Comparison of ENCODE assay signal across 17 cellular contexts in genomic region chr18:14075196-14075595, GRCh38. TPM values are rescaled to one million over a fixed set of nuclear protein-coding genes. Genes with fewer than 3 reads are reported as not detected.
DNase-seq lines count a peak whose midpoint lies in the region; TF ChIP-seq lines count a peak whose summit lies in the region.
"Had no signal": no experiment of that assay in that cellular context is flagged by ENCODE, and none has a peak within 500 bp of the region (broad histone marks: within the 10 kb centered on the region; RNA-seq: fewer than 3 reads in every experiment).

No MANE protein-coding gene starts in this region.

- H2BK12ac ChIP-seq in H9 (ENCODE audit: insufficient read length, low read depth, low read length): no peak overlapping the region

- no peak overlapping the region for H3K18ac ChIP-seq in H9 (ENCODE audit: insufficient read length, low read depth, low read length)

- in situ Hi-C loops in SK-MEL-5 (cut with HindIII; ENCODE audit: low pct_unique_long_range_greater_than_20kb, low sequenced_read_pairs): no loop called here

- H3K4me3 Mint-ChIP-seq in H9 (no peak overlapping the region), neural progenitor cell (no peak overlapping the region), chondrocyte (ENCODE audit: unreplicated experiment) (no peak overlapping the region)

- H3K27ac ChIP-seq in H9 (ENCODE audit: insufficient read length, low read depth, low read length) (no peak overlapping the region), neural progenitor cell (no peak overlapping the region)
- H3K27ac ChIP-seq: BLaER1 treated with 17β-estradiol and CSF1 and Interleukin-3, amounts not matched to agents 10 nM and 100 nM; RWPE1 had no signal

- peaks cover 9 to 10% of the 10 kb centered on the region in 2 experiments; a peak in 4 of 5 replicates for H3K9me3 Mint-ChIP-seq in H9
- peaks cover 3% of the 10 kb centered on the region for H3K9me3 Mint-ChIP-seq in neural progenitor cell
- H3K9me3 Mint-ChIP-seq in chondrocyte (ENCODE audit: low read depth): peaks cover 6% of the 10 kb centered on the region

- no peaks in the 10 kb centered on the region for H3K79me2 ChIP-seq in H9 (ENCODE audit: insufficient read depth, low read length)
- H3K79me2 ChIP-seq in neural progenitor cell (ENCODE audit: low read depth): no peaks in the 10 kb centered on the region

- H3K9ac ChIP-seq in H9 (ENCODE audit: extremely low read depth, insufficient read length, low read length): no peak overlapping the region
- no peak overlapping the region for H3K9ac ChIP-seq in neural progenitor cell
- H3K9ac ChIP-seq: BLaER1 treated with 17β-estradiol and CSF1 and Interleukin-3, amounts not matched to agents 10 nM and 100 nM had no signal

- H2AFZ ChIP-seq in H9 (ENCODE audit: low read length) (no peak overlapping the region), neural progenitor cell (replicated peaks) (no peak overlapping the region)

- H3K36me3 Mint-ChIP-seq in H9 (ENCODE audit: insufficient read depth in 1 of 3, low read depth in 3 of 3): peaks cover under 1 to 25% (median 24%) of the 10 kb centered on the region in 3 experiments
- H3K36me3 Mint-ChIP-seq in neural progenitor cell: peaks cover 12% of the 10 kb centered on the region
- H3K36me3 Mint-ChIP-seq in chondrocyte (ENCODE audit: low read depth): no peaks in the 10 kb centered on the region

- no peak overlapping the region for H4K91ac ChIP-seq in H9 (ENCODE audit: insufficient read length, low read depth, low read length)

- no peaks in the 10 kb centered on the region for H3K4me1 Mint-ChIP-seq in H9
- no peaks in the 10 kb centered on the region for H3K4me1 Mint-ChIP-seq in neural progenitor cell
- H3K4me1 Mint-ChIP-seq in chondrocyte (ENCODE audit: low read depth): no peaks in the 10 kb centered on the region

- no peak overlapping the region for H2BK15ac ChIP-seq in H9 (ENCODE audit: low read depth, low read length)

- H3K56ac ChIP-seq in H9 (ENCODE audit: insufficient read length, low read depth, low read length): no peak overlapping the region

- H3K9me3 ChIP-seq in H9 (ENCODE audit: control insufficient read depth, low read depth, low read length) (no peaks in the 10 kb centered on the region), neural progenitor cell (ENCODE audit: low read depth) (no peaks in the 10 kb centered on the region)
- H3K9me3 ChIP-seq: HAP-1, MG63 had no signal

- H4K5ac ChIP-seq in H9 (ENCODE audit: insufficient read length, low read depth, low read length): no peak overlapping the region

- H3K4me3 ChIP-seq in neural progenitor cell: no peak overlapping the region
- H3K4me3 ChIP-seq: BLaER1 treated with 17β-estradiol and CSF1 and Interleukin-3, amounts not matched to agents 10 nM and 100 nM; HAP-1; MG63 had no signal

- no peak overlapping the region for H3K23ac ChIP-seq in H9 (ENCODE audit: insufficient read length, low read depth, low read length)

- no peak overlapping the region for H3K4ac ChIP-seq in H9 (ENCODE audit: low read depth, low read length)

- no CpG with 5 or more reads among the region's 3 CpGs for WGBS in H9 (ENCODE audit: extremely low coverage, insufficient read length, low lambda C conversion rate)

- H3K27ac Mint-ChIP-seq in H9: no peak overlapping the region
- no peak overlapping the region for H3K27ac Mint-ChIP-seq in neural progenitor cell
- no peak overlapping the region for H3K27ac Mint-ChIP-seq in chondrocyte (ENCODE audit: unreplicated experiment)

- H3K79me1 ChIP-seq in H9 (ENCODE audit: insufficient read depth, low read depth, low read length, poor library complexity, severe bottlenecking): no peaks in the 10 kb centered on the region

- no peak overlapping the region for H3T11ph ChIP-seq in H9 (ENCODE audit: low read length)

- no peaks in the 10 kb centered on the region for H3K4me1 ChIP-seq in H9 (ENCODE audit: insufficient read depth, low read length)
- H3K4me1 ChIP-seq in neural progenitor cell: no peaks in the 10 kb centered on the region
- H3K4me1 ChIP-seq: BLaER1 treated with 17β-estradiol and CSF1 and Interleukin-3, amounts not matched to agents 10 nM and 100 nM; HAP-1 had no signal

- no peak overlapping the region for H2AK5ac ChIP-seq in H9 (ENCODE audit: insufficient read length, low read length)

- no peaks in the 10 kb centered on the region for H3K36me3 ChIP-seq in neural progenitor cell
- H3K36me3 ChIP-seq: HAP-1 had no signal

- H3K4me2 ChIP-seq in H9 (ENCODE audit: insufficient read depth, insufficient read length, low read length): no peak overlapping the region
- no peak overlapping the region for H3K4me2 ChIP-seq in neural progenitor cell
- H3K4me2 ChIP-seq: BLaER1 treated with 17β-estradiol and CSF1 and Interleukin-3, amounts not matched to agents 10 nM and 100 nM had no signal

- H4K20me1 ChIP-seq in H9 (ENCODE audit: control insufficient read depth, insufficient read depth, insufficient read length) (no peaks in the 10 kb centered on the region), neural progenitor cell (ENCODE audit: low read depth) (no peaks in the 10 kb centered on the region)
- H4K20me1 ChIP-seq: BLaER1 treated with 17β-estradiol and CSF1 and Interleukin-3, amounts not matched to agents 10 nM and 100 nM had no signal

- H3K14ac ChIP-seq in H9 (ENCODE audit: insufficient read depth, low read length): no peak overlapping the region

- TF ChIP-seq CTCF in H9 (conservative IDR thresholded peaks at IDR 0.05) (peak; percentile 43), neural progenitor cell (IDR thresholded peaks at IDR 0.05) (peak; percentile 6), chondrocyte (IDR thresholded peaks at IDR 0.05) (no peak)

- H2BK120ac ChIP-seq in H9 (ENCODE audit: low read depth, low read length, poor library complexity, severe bottlenecking): no peak overlapping the region

- no peaks in the 10 kb centered on the region for H3F3A ChIP-seq in neural progenitor cell (ENCODE audit: low read depth)

- H2BK5ac ChIP-seq in H9 (ENCODE audit: insufficient read length, low read length): no peak overlapping the region

- no peak overlapping the region for H2BK20ac ChIP-seq in H9 (ENCODE audit: low read depth, low read length, poor library complexity, severe bottlenecking)

- H3K23me2 ChIP-seq in H9 (ENCODE audit: insufficient read length, low read depth, low read length, poor library complexity, severe bottlenecking): no peaks in the 10 kb centered on the region

- no peaks in the 10 kb centered on the region for H3K27me3 Mint-ChIP-seq in H9 (ENCODE audit: low read depth)
- H3K27me3 Mint-ChIP-seq in neural progenitor cell (ENCODE audit: insufficient read depth, low read depth): no peaks in the 10 kb centered on the region
- H3K27me3 Mint-ChIP-seq in chondrocyte (ENCODE audit: low read depth): no peaks in the 10 kb centered on the region

- DNase-seq in NCI-H82 (lab: John Stamatoyannopoulos, UW) (peak; percentile 8), NCI-H82 treated with DMSO at 0.1 percent for 48 hours (lab: John Stamatoyannopoulos, UW; ENCODE audit: unreplicated experiment) (no peak), H9 (no peak), SK-MEL-5 (ENCODE audit: low read depth, low spot score) (peak; percentile 45), neural progenitor cell (ENCODE audit: low spot score) (no peak), kidney tubule cell (ENCODE audit: low spot score) (no peak), chondrocyte (ENCODE audit: low spot score) (no peak), NCI-H2029 (lab: John Stamatoyannopoulos, UW) (no peak)
- DNase-seq: KG1, MG63, NCI-H1105 treated with DMSO at 0.1 percent for 48 hours, NCI-H1694 treated with DMSO at 0.1 percent for 48 hours, NCI-H226, NCI-H524 treated with DMSO at 0.1 percent for 48 hours had no signal

- H3K27me3 ChIP-seq in H9 (ENCODE audit: insufficient read depth, low read length) (no peaks in the 10 kb centered on the region), neural progenitor cell (no peaks in the 10 kb centered on the region)
- H3K27me3 ChIP-seq: BLaER1 treated with 17β-estradiol and CSF1 and Interleukin-3, amounts not matched to agents 10 nM and 100 nM; MG63 had no signal

- no peak overlapping the region for H4K8ac ChIP-seq in H9 (replicated peaks; ENCODE audit: insufficient read length, low read depth, low read length)

RNA-seq across cellular contexts. Expression of gene ZNF519, which starts 57.0 kb away (rescaled TPM):
- total RNA-seq in H9 (2021) (21.9 and 24.3 TPM in 2 replicates), neural progenitor cell (ENCODE audit: low replicate concordance) (46.6 and 64.6 TPM in 2 replicates), chondrocyte (2.3 to 6.5 TPM (median 2.9 TPM) in 3 replicates)
- total RNA-seq in SK-MEL-5 (2014; rRNA removed; shearing (Covaris generic)): 2.8 and 4.7 TPM in 2 replicates
- polyA plus RNA-seq in SK-MEL-5 (2015; cell fraction: cytosol; rRNA removed): 0.82 and 5.1 TPM in 2 replicates
- 15.3 and 41.4 TPM in 2 replicates for polyA plus RNA-seq in SK-MEL-5 (2015; cell fraction: nucleus; rRNA removed)

Comparison
In these comparisons a context has a peak if more than half of its experiments do, and no peak if none do; other contexts are left out.
1. DNase-seq: peak in NCI-H82 (single experiment) and SK-MEL-5 (single experiment); none in NCI-H82 treated with DMSO at 0.1 percent for 48 hours (single experiment), H9 (single experiment), neural progenitor cell (single experiment), kidney tubule cell (single experiment), chondrocyte (single experiment) and NCI-H2029 (single experiment).